30 cellular contexts compared by ENCODE assay signal in the genomic region with DNA sequence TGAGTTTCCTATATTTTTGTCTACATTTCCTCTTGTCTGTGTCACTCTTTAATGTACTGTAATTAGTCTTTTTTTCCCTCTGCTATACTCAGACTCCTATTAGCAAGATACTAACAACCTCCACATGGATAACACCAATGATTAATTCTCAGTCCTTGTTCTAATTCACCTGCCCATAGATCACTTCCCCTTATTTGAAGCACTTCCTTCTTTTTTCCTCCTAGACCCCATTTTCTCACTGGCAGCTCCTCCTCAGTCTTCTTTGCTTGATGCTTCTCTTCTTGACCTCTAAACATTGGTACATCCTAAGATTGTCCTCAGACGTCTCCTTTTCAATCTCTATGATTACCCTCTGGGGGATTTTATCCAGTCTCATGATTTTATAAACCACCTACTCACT.
"Had no signal": no experiment of that assay in that cellular context is flagged by ENCODE, and none has a peak within 500 bp of the region (broad histone marks: within the 10 kb centered on the region; RNA-seq: fewer than 3 reads in every experiment).

No MANE protein-coding gene starts in this region.

- H3K9me3 ChIP-seq: gastrocnemius medialis, heart left ventricle had no signal

- H3K27me3 ChIP-seq: brain microvascular endothelial cell, dorsolateral prefrontal cortex, gastrocnemius medialis, heart left ventricle had no signal

- FAIRE-seq: astrocyte, bronchial epithelial cell had no signal

- DNase-seq: activated CD4-positive, alpha-beta memory T cell treated with anti-CD3 and anti-CD28 coated beads for 36 hours; activated CD4-positive, alpha-beta T cell treated with anti-CD3 and anti-CD28 coated beads for 36 hours; activated CD4-positive, alpha-beta T cell treated with anti-CD3 and anti-CD28 coated beads, Interleukin-2, amount 10 ng/mL, durations not matched to agents 24 days and 14 days; activated CD4-positive, CD25-positive, alpha-beta regulatory T cell; activated CD4-positive, CD25-positive, alpha-beta regulatory T cell treated with anti-CD3 and anti-CD28 coated beads, Interleukin-2, amount 50 U/mL, for 72 hours; activated CD8-positive, alpha-beta memory T cell treated with anti-CD3 and anti-CD28 coated beads, Interleukin-2, amount 10 ng/mL, durations not matched to agents 7 days and 5 days; activated CD8-positive, alpha-beta memory T cell treated with anti-CD3 and anti-CD28 coated beads, Interleukin-2, amount 50 U/mL, for 4 hours; activated CD8-positive, alpha-beta T cell treated with anti-CD3 and anti-CD28 coated beads, Interleukin-2, amount 10 ng/mL, durations not matched to agents 7 days and 5 days; activated gamma-delta T cell; activated naive CD4-positive, alpha-beta T cell; activated naive CD4-positive, alpha-beta T cell treated with anti-CD3 and anti-CD28 coated beads, Interleukin-2, amount 10 ng/mL, durations not matched to agents 7 days and 5 days; activated naive CD8-positive, alpha-beta T cell treated with anti-CD3 and anti-CD28 coated beads, Interleukin-2, amount 10 ng/mL, durations not matched to agents 7 days and 5 days; activated T-cell treated with anti-CD3 and anti-CD28 coated beads, Interleukin-2, amount 50 U/mL, for 1 hour; activated T-cell treated with anti-CD3 and anti-CD28 coated beads, Interleukin-2, amount 50 U/mL, for 48 hours; anterior cingulate cortex; brain microvascular endothelial cell; dorsolateral prefrontal cortex; effector memory CD4-positive, alpha-beta T cell; endodermal cell; foreskin keratinocyte; gastrocnemius medialis; glutamatergic neuron; heart left ventricle; hypothalamus; T1000 had no signal

- H3K4me3 ChIP-seq: coronary artery, dorsolateral prefrontal cortex, gastrocnemius medialis, heart left ventricle had no signal

- H3K4me1 ChIP-seq: foreskin keratinocyte, gastrocnemius medialis, heart left ventricle had no signal

- H3K27ac ChIP-seq: brain microvascular endothelial cell, coronary artery, dorsolateral prefrontal cortex, foreskin keratinocyte, gastrocnemius medialis, heart left ventricle had no signal

- ATAC-seq: activated CD4-positive, alpha-beta T cell treated with anti-CD3 and anti-CD28 coated beads for 36 hours; activated CD8-positive, alpha-beta memory T cell treated with anti-CD3 and anti-CD28 coated beads, Interleukin-2, amount 10 ng/mL, durations not matched to agents 7 days and 5 days; activated CD8-positive, alpha-beta T cell treated with anti-CD3 and anti-CD28 coated beads, Interleukin-2, amount 10 ng/mL, durations not matched to agents 7 days and 5 days; activated naive CD4-positive, alpha-beta T cell treated with anti-CD3 and anti-CD28 coated beads, Interleukin-2, amount 50 U/mL, for 72 hours; esophagus mucosa; foreskin keratinocyte; gastrocnemius medialis; heart left ventricle had no signal

- H3K36me3 ChIP-seq: brain microvascular endothelial cell, gastrocnemius medialis, heart left ventricle had no signal
